ENCODE assay signal across 8 cellular contexts in genomic region chr6:26223213-26223612, GRCh38.
DNase-seq lines count a peak whose midpoint lies in the region; ATAC-seq and TF ChIP-seq lines count a peak whose summit lies in the region.

No MANE protein-coding gene starts in this region.

- peak overlapping the region; percentile 72 for H3K4me2 ChIP-seq in BLaER1

- peak in 1 of 2 experiments; percentile 54 for DNase-seq in SJCRH30
- DNase-seq in right cardiac atrium, result no peak
- no peak for DNase-seq in testis
- DNase-seq in immature natural killer cell, result no peak
- DNase-seq in ecto neural progenitor cell (ENCODE audit: low spot score), result no peak

- H3K9me3 Mint-ChIP-seq in immature natural killer cell, result no peaks in the 10 kb centered on the region

- peaks cover 16% of the 10 kb centered on the region for H3K9me3 ChIP-seq in BLaER1
- H3K9me3 ChIP-seq in SJCRH30 (replicated peaks), result no peaks in the 10 kb centered on the region
- no peaks in the 10 kb centered on the region for H3K9me3 ChIP-seq in right cardiac atrium (ENCODE audit: control insufficient read depth, low read length)
- no peaks in the 10 kb centered on the region for H3K9me3 ChIP-seq in testis

- H3K36me3 Mint-ChIP-seq in immature natural killer cell, result no peaks in the 10 kb centered on the region

- TF ChIP-seq POLR2A in testis (IDR thresholded peaks at IDR 0.05), result no peak

- WGBS in right cardiac atrium, result 2% methylated on average over 7 of the region's 7 CpGs
- 6 to 7% methylated on average over 7 of the region's 7 CpGs for WGBS in testis, 2 donors

- peaks cover 68% of the 10 kb centered on the region for H3K4me1 ChIP-seq in BLaER1
- 0 out of 2 replicates have a peak, but pooled peaks cover 4% of the 10 kb centered on the region for H3K4me1 ChIP-seq in SJCRH30
- H3K4me1 ChIP-seq in right cardiac atrium (ENCODE audit: control insufficient read depth, insufficient read depth, low read length), result no peaks in the 10 kb centered on the region
- peaks cover 8% of the 10 kb centered on the region for H3K4me1 ChIP-seq in testis

- H3K27ac ChIP-seq in BLaER1 (peak overlapping the region; percentile 94), SJCRH30 (peak overlapping the region; percentile 94), right cardiac atrium (ENCODE audit: low read length) (peak overlapping the region; percentile 100), testis (peak overlapping the region; percentile 75 to 77)

- peaks cover 0 to 1% (median 0%) of the 10 kb centered on the region in 3 donors for H3K27me3 Mint-ChIP-seq in immature natural killer cell (ENCODE audit: low read depth in 3 of 3)

- TF ChIP-seq CTCF in testis (IDR thresholded peaks at IDR 0.05), result no peak

- no peaks in the 10 kb centered on the region for H3K27me3 ChIP-seq in BLaER1
- H3K27me3 ChIP-seq in SJCRH30, result no peaks in the 10 kb centered on the region
- H3K27me3 ChIP-seq in right cardiac atrium (ENCODE audit: control insufficient read depth, insufficient read depth), result no peaks in the 10 kb centered on the region
- no peaks in the 10 kb centered on the region for H3K27me3 ChIP-seq in testis

- ATAC-seq in GM21619 (IDR thresholded peaks at IDR 0.05; ENCODE audit: unreplicated experiment), result peak; percentile 9
- ATAC-seq in right cardiac atrium, result no peak
- no peak for ATAC-seq in HG02970 (IDR thresholded peaks at IDR 0.05; ENCODE audit: low FRiP score, unreplicated experiment)

- no peaks in the 10 kb centered on the region; the same call in 1 of the 2 replicates for H4K20me1 ChIP-seq in BLaER1

- H3K9ac ChIP-seq in BLaER1, result peak overlapping the region; percentile 82

- no peak overlapping the region for H3K4me3 Mint-ChIP-seq in immature natural killer cell

- H3K36me3 ChIP-seq in BLaER1, result peaks cover 13% of the 10 kb centered on the region
- peaks cover 9% of the 10 kb centered on the region; the same call in 1 of the 2 replicates for H3K36me3 ChIP-seq in SJCRH30
- no peaks in the 10 kb centered on the region for H3K36me3 ChIP-seq in testis (ENCODE audit: low read depth, missing control alignments)

- H3K4me3 ChIP-seq in BLaER1, result peak overlapping the region; percentile 76
- H3K4me3 ChIP-seq in SJCRH30, result peak overlapping the region; percentile 70
- peak overlapping the region; percentile 83 for H3K4me3 ChIP-seq in right cardiac atrium (ENCODE audit: low read length)
- peak overlapping the region; percentile 46 to 60 for H3K4me3 ChIP-seq in testis

- peaks cover 2 to 4% of the 10 kb centered on the region in 2 donors for H3K4me1 Mint-ChIP-seq in immature natural killer cell

- H3K27ac Mint-ChIP-seq in immature natural killer cell, result no peak overlapping the region

- intact Hi-C loops in right cardiac atrium (cut with DNase I), result no loop called here
- intact Hi-C loops in testis (cut with DNase I; ENCODE audit: low total_unique reads), result no loop called here
